In genomic region chr17:80352216-80352895, GRCh38 we compare ENCODE assay signal across 1 cellular context.
TF ChIP-seq lines count a peak whose summit lies in the region.

No MANE protein-coding gene starts in this region.

TF ChIP-seq in GM12878, 131 proteins besides CTCF, POLR2A, EP300 and RAD21 (continued from another document):
- TF ChIP-seq CEBPZ (IDR thresholded peaks at IDR 0.05; ENCODE audit: low read depth, low read length) = no peak
- no peak for TF ChIP-seq FOXK2 (IDR thresholded peaks at IDR 0.05)
- TF ChIP-seq WRNIP1 (IDR thresholded peaks at IDR 0.05; ENCODE audit: borderline replicate concordance, low read depth, low read length) = no peak
TF ChIP-seq in GM12878: peak in this region for 0.
